Comparison of ENCODE assay signal across 1 cellular context in the genomic region with DNA sequence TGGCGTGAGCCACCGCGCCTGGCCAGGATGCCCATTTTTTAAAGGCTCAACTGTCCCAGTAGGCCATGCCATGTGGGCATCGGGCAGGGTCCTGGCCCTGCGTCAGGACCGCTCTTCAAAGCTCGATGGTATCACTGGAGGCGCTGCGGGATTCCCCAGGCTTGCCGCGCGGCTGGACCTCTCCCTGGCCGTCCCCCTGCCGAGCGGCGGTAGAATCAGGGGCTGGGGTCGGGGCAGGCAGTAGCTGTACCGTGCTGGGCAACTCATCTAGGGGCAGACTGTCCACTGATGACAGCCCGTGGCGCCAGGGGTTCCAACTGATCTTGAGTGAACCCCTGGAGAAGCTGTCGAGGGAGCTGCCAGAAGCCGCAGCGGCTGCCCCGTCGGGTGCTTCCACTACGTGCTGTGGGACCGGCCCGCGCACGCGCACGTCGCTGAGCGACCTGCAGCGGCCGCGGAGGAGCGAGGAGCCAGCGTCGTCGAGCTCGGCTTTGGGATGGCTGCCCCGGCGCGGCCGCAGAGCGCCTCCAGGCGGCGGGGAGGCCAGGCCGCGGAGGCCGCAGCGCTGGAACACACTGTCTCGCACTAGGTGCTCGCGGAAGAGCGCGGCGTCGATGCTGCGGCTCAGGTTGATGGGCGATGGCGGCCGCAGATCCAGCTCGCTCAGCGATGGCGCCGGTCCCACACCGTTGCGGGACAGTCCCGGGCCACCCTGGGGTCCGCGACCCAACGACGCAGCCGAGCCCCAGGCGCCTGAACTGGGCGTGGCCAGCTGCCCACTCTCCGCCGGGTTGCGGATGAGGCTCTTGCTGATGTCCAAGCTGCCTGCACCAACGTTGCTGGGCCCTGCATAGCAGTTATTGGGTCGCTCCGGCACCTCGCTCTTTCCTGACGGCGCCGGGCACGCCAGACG.
TF ChIP-seq lines count a peak whose summit lies in the region.

No MANE protein-coding gene starts in this region.

TF ChIP-seq in HepG2, 621 proteins besides CTCF, POLR2A, EP300 and RAD21 (continued from another document and continues in another):
- peak; percentile 20 for TF ChIP-seq ZNF563 (CRISPR knock-in tag; IDR thresholded peaks at IDR 0.05)
- TF ChIP-seq ZNF720 (CRISPR knock-in tag; IDR thresholded peaks at IDR 0.05) = no peak
- TF ChIP-seq, protein P1, sequence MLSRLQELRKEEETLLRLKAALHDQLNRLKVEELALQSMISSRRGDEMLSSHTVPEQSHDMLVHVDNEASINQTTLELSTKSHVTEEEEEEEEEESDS (CRISPR knock-in tag; IDR thresholded peaks at IDR 0.05; ENCODE audit: borderline replicate concordance) = no peak
- TF ChIP-seq, protein P2, sequence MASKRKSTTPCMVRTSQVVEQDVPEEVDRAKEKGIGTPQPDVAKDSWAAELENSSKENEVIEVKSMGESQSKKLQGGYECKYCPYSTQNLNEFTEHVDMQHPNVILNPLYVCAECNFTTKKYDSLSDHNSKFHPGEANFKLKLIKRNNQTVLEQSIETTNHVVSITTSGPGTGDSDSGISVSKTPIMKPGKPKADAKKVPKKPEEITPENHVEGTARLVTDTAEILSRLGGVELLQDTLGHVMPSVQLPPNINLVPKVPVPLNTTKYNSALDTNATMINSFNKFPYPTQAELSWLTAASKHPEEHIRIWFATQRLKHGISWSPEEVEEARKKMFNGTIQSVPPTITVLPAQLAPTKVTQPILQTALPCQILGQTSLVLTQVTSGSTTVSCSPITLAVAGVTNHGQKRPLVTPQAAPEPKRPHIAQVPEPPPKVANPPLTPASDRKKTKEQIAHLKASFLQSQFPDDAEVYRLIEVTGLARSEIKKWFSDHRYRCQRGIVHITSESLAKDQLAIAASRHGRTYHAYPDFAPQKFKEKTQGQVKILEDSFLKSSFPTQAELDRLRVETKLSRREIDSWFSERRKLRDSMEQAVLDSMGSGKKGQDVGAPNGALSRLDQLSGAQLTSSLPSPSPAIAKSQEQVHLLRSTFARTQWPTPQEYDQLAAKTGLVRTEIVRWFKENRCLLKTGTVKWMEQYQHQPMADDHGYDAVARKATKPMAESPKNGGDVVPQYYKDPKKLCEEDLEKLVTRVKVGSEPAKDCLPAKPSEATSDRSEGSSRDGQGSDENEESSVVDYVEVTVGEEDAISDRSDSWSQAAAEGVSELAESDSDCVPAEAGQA (IDR thresholded peaks at IDR 0.05; ENCODE audit: low read depth) = 0 out of 2 replicates have a peak, but pooled peaks have one; percentile 42
- TF ChIP-seq, protein P2 (CRISPR knock-in tag; IDR thresholded peaks at IDR 0.05; ENCODE audit: borderline replicate concordance) = no peak; the same call in 1 of the 2 replicates
- no peak for TF ChIP-seq THYN1 (CRISPR knock-in tag; IDR thresholded peaks at IDR 0.05; ENCODE audit: borderline replicate concordance, low read depth)
- TF ChIP-seq SMAD9 (CRISPR knock-in tag; IDR thresholded peaks at IDR 0.05) = no peak
- peak; percentile 50 for TF ChIP-seq HOXD1 (CRISPR knock-in tag; IDR thresholded peaks at IDR 0.05)
- no peak for TF ChIP-seq NONO (IDR thresholded peaks at IDR 0.05)
- peak; percentile 89 for TF ChIP-seq NONO (CRISPR knock-in tag; conservative IDR thresholded peaks at IDR 0.05)
- TF ChIP-seq ZBTB20 (CRISPR knock-in tag; IDR thresholded peaks at IDR 0.05; ENCODE audit: borderline replicate concordance, low read depth) = no peak; the same call in 1 of the 2 replicates
- no peak for TF ChIP-seq KAT2B (IDR thresholded peaks at IDR 0.05; ENCODE audit: borderline replicate concordance, low read depth, low read length)
- TF ChIP-seq, protein P3, sequence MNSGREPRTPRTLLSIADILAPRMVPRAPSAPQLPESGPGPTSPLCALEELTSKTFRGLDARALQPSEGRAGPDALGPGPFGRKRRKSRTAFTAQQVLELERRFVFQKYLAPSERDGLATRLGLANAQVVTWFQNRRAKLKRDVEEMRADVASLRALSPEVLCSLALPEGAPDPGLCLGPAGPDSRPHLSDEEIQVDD (CRISPR knock-in tag; IDR thresholded peaks at IDR 0.05; ENCODE audit: borderline replicate concordance) = no peak
- TF ChIP-seq, protein P4, sequence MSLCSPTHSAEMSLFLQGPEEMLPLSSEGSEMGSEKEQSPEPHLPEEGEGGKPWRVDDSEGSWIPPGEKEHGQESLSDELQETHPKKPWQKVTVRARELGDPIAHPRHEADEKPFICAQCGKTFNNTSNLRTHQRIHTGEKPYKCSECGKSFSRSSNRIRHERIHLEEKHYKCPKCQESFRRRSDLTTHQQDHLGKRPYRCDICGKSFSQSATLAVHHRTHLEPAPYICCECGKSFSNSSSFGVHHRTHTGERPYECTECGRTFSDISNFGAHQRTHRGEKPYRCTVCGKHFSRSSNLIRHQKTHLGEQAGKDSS (CRISPR knock-in tag; IDR thresholded peaks at IDR 0.05; ENCODE audit: borderline replicate concordance, low read depth) = peak; percentile 85
- peak; percentile 73 for TF ChIP-seq TAF1 (CRISPR knock-in tag; IDR thresholded peaks at IDR 0.05)
- peak; percentile 60; the same call in 2 of the 3 replicates for TF ChIP-seq MXI1 (IDR thresholded peaks at IDR 0.05; ENCODE audit: borderline replicate concordance, low read depth, low read length)
- peak; percentile 49; the same call in 1 of the 2 replicates for TF ChIP-seq ZNF180 (CRISPR knock-in tag; IDR thresholded peaks at IDR 0.05; ENCODE audit: borderline replicate concordance, low read depth)
- TF ChIP-seq, protein P5, sequence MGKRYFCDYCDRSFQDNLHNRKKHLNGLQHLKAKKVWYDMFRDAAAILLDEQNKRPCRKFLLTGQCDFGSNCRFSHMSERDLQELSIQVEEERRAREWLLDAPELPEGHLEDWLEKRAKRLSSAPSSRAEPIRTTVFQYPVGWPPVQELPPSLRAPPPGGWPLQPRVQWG (CRISPR knock-in tag; IDR thresholded peaks at IDR 0.05; ENCODE audit: borderline replicate concordance, low read depth) = 0 out of 2 replicates have a peak, but pooled peaks have one; percentile 90
- TF ChIP-seq NFKB2 (CRISPR knock-in tag; IDR thresholded peaks at IDR 0.05; ENCODE audit: borderline replicate concordance) = peak; percentile 44; the same call in 1 of the 2 replicates
- 0 out of 2 replicates have a peak, but pooled peaks have one; percentile 59 for TF ChIP-seq ZNF567 (CRISPR knock-in tag; IDR thresholded peaks at IDR 0.05; ENCODE audit: borderline replicate concordance)
- 0 out of 2 replicates have a peak, but pooled peaks have one; percentile 55 for TF ChIP-seq ZBTB42 (CRISPR knock-in tag; IDR thresholded peaks at IDR 0.05)
- TF ChIP-seq SATB2 (CRISPR knock-in tag; IDR thresholded peaks at IDR 0.05) = no peak
- TF ChIP-seq ZNF556 (CRISPR knock-in tag; IDR thresholded peaks at IDR 0.05; ENCODE audit: borderline replicate concordance) = peak; percentile 76; the same call in 1 of the 2 replicates
- TF ChIP-seq SMAD1 (CRISPR knock-in tag; IDR thresholded peaks at IDR 0.05; ENCODE audit: borderline replicate concordance, low read depth) = peak; percentile 76; the same call in 1 of the 2 replicates
- TF ChIP-seq, protein P6, sequence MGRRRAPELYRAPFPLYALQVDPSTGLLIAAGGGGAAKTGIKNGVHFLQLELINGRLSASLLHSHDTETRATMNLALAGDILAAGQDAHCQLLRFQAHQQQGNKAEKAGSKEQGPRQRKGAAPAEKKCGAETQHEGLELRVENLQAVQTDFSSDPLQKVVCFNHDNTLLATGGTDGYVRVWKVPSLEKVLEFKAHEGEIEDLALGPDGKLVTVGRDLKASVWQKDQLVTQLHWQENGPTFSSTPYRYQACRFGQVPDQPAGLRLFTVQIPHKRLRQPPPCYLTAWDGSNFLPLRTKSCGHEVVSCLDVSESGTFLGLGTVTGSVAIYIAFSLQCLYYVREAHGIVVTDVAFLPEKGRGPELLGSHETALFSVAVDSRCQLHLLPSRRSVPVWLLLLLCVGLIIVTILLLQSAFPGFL (CRISPR knock-in tag; IDR thresholded peaks at IDR 0.05) = no peak
- TF ChIP-seq POLR2G (IDR thresholded peaks at IDR 0.05; ENCODE audit: low read depth, low read length) = peak; percentile 89
- peak; percentile 56 for TF ChIP-seq XRCC5 (optimal IDR thresholded peaks at IDR 0.05; ENCODE audit: low read length)
- TF ChIP-seq ZNF891 (CRISPR knock-in tag; IDR thresholded peaks at IDR 0.05) = peak; percentile 15; the same call in 1 of the 2 replicates
- peak; percentile 62; the same call in 1 of the 2 replicates for TF ChIP-seq ZNF441 (CRISPR knock-in tag; IDR thresholded peaks at IDR 0.05; ENCODE audit: borderline replicate concordance)
- peak; percentile 40; the same call in 1 of the 2 replicates for TF ChIP-seq SRY (CRISPR knock-in tag; IDR thresholded peaks at IDR 0.05)
- peak; percentile 83 for TF ChIP-seq THAP11 (CRISPR knock-in tag; IDR thresholded peaks at IDR 0.05)
- TF ChIP-seq ZNF616 (CRISPR knock-in tag; IDR thresholded peaks at IDR 0.05; ENCODE audit: low read depth) = peak; percentile 76
- TF ChIP-seq ZNF530 (CRISPR knock-in tag; IDR thresholded peaks at IDR 0.05; ENCODE audit: low read depth) = peak; percentile 78; the same call in 1 of the 2 replicates
- TF ChIP-seq, protein P7, sequence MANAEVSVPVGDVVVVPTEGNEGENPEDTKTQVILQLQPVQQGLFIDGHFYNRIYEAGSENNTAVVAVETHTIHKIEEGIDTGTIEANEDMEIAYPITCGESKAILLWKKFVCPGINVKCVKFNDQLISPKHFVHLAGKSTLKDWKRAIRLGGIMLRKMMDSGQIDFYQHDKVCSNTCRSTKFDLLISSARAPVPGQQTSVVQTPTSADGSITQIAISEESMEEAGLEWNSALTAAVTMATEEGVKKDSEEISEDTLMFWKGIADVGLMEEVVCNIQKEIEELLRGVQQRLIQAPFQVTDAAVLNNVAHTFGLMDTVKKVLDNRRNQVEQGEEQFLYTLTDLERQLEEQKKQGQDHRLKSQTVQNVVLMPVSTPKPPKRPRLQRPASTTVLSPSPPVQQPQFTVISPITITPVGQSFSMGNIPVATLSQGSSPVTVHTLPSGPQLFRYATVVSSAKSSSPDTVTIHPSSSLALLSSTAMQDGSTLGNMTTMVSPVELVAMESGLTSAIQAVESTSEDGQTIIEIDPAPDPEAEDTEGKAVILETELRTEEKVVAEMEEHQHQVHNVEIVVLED (CRISPR knock-in tag; IDR thresholded peaks at IDR 0.05; ENCODE audit: borderline replicate concordance) = peak; percentile 86
- TF ChIP-seq PHF20 (CRISPR knock-in tag; IDR thresholded peaks at IDR 0.05) = peak; percentile 74
- TF ChIP-seq RFX1 (IDR thresholded peaks at IDR 0.05) = no peak
- TF ChIP-seq ZNF124 (CRISPR knock-in tag; IDR thresholded peaks at IDR 0.05) = 0 out of 2 replicates have a peak, but pooled peaks have one; percentile 75
- TF ChIP-seq ZNF432 (CRISPR knock-in tag; IDR thresholded peaks at IDR 0.05; ENCODE audit: borderline replicate concordance) = peak; percentile 84; the same call in 1 of the 2 replicates
- TF ChIP-seq YEATS4 (CRISPR knock-in tag; IDR thresholded peaks at IDR 0.05; ENCODE audit: borderline replicate concordance) = peak; percentile 81
- TF ChIP-seq, protein P8, sequence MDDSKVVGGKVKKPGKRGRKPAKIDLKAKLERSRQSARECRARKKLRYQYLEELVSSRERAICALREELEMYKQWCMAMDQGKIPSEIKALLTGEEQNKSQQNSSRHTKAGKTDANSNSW (CRISPR knock-in tag; IDR thresholded peaks at IDR 0.05; ENCODE audit: borderline replicate concordance) = no peak
- peak; percentile 84; the same call in 1 of the 2 replicates for TF ChIP-seq ZNF792 (CRISPR knock-in tag; IDR thresholded peaks at IDR 0.05)
- TF ChIP-seq, protein P9, sequence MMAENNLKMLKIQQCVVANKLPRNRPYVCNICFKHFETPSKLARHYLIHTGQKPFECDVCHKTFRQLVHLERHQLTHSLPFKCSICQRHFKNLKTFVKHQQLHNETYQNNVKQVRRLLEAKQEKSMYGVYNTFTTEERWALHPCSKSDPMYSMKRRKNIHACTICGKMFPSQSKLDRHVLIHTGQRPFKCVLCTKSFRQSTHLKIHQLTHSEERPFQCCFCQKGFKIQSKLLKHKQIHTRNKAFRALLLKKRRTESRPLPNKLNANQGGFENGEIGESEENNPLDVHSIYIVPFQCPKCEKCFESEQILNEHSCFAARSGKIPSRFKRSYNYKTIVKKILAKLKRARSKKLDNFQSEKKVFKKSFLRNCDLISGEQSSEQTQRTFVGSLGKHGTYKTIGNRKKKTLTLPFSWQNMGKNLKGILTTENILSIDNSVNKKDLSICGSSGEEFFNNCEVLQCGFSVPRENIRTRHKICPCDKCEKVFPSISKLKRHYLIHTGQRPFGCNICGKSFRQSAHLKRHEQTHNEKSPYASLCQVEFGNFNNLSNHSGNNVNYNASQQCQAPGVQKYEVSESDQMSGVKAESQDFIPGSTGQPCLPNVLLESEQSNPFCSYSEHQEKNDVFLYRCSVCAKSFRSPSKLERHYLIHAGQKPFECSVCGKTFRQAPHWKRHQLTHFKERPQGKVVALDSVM (CRISPR knock-in tag; IDR thresholded peaks at IDR 0.05) = peak; percentile 86
- TF ChIP-seq MIER3 (CRISPR knock-in tag; IDR thresholded peaks at IDR 0.05; ENCODE audit: borderline replicate concordance) = peak; percentile 71; the same call in 1 of the 2 replicates
- peak; percentile 65 for TF ChIP-seq POLR2AphosphoS5 (IDR thresholded peaks at IDR 0.05; ENCODE audit: low read depth, low read length)
- peak; percentile 50 for TF ChIP-seq CBX1 (IDR thresholded peaks at IDR 0.05; ENCODE audit: low read depth)
